Comparison of ENCODE assay signal across 7 cellular contexts in genomic region chr10:50766742-50767141, GRCh38. TPM values are rescaled to one million over a fixed set of nuclear protein-coding genes. Genes with fewer than 3 reads are reported as not detected.
DNase-seq lines count a peak whose midpoint lies in the region; ATAC-seq and TF ChIP-seq lines count a peak whose summit lies in the region.
"Not testable (repeated sequence)": the region's sequence is repeated elsewhere in the genome, so short reads cannot be mapped to it uniquely, and the experiment has no call there.

No MANE protein-coding gene starts in this region.

- no CpG with 5 or more reads among the region's 2 CpGs for WGBS in IMR-90 (ENCODE audit: extremely low coverage in 2 of 2, insufficient read length in 1 of 2), 2 experiments

- not testable (repeated sequence) for H3K9ac ChIP-seq in IMR-90 (ENCODE audit: low read depth, low read length)

- not testable (repeated sequence) for H3K18ac ChIP-seq in IMR-90 (ENCODE audit: low read depth, low read length)

- not testable (repeated sequence) for TF ChIP-seq POLR2A in IMR-90 (IDR thresholded peaks at IDR 0.05; ENCODE audit: low read depth, low read length)

- H3K23ac ChIP-seq in IMR-90 (ENCODE audit: low read depth, low read length): not testable (repeated sequence)

- not testable (repeated sequence) for H2BK120ac ChIP-seq in IMR-90 (ENCODE audit: low read depth, low read length)

- not testable (repeated sequence) for H3K4me2 ChIP-seq in IMR-90 (ENCODE audit: low read depth, low read length)

- H3K27me3 ChIP-seq in IMR-90 (ENCODE audit: control insufficient read depth, insufficient read depth, low read length): not testable (repeated sequence)

- H3K4ac ChIP-seq in IMR-90 (ENCODE audit: low read depth, low read length): not testable (repeated sequence)

- H2AK5ac ChIP-seq in IMR-90 (ENCODE audit: low read depth, low read length): not testable (repeated sequence)

- not testable (repeated sequence) for H3K4me3 ChIP-seq in AG09309 (ENCODE audit: control insufficient read depth, low read depth, low read length); IMR-90 (ENCODE audit: insufficient read depth, low read depth, low read length); astrocyte of the spinal cord (ENCODE audit: low read depth, low read length); fibroblast of the aortic adventitia (ENCODE audit: low read depth, low read length)

- not testable (repeated sequence) for H3K27ac ChIP-seq in IMR-90 (ENCODE audit: insufficient read depth, low read length)

- H2BK20ac ChIP-seq in IMR-90 (ENCODE audit: low read depth, low read length): not testable (repeated sequence)

- ATAC-seq in IMR-90 (ENCODE audit: low read depth): peak; percentile 82
- ATAC-seq in SK-N-SH treated with all-trans-retinoic acid at 6 μM for 48 hours: peak; percentile 76

- not testable (repeated sequence) for H2BK15ac ChIP-seq in IMR-90 (ENCODE audit: low read depth, low read length)

- TF ChIP-seq RAD21 in IMR-90 (IDR thresholded peaks at IDR 0.05; ENCODE audit: low read length): not testable (repeated sequence)

- CTCF ChIA-PET in IMR-90 (lab: Yijun Ruan, JAX): not testable (repeated sequence)

- DNase-seq in AG09309 (ENCODE audit: low read depth) (peak; percentile 71), GM03348 (ENCODE audit: low spot score) (peak; percentile 3), IMR-90 (peak; percentile 55), astrocyte of the spinal cord (ENCODE audit: low read depth, low spot score) (peak; percentile 3), fibroblast of the aortic adventitia (ENCODE audit: low read depth) (peak; percentile 7), myocyte (ENCODE audit: low read depth) (peak; percentile 10)

- H4K5ac ChIP-seq in IMR-90 (ENCODE audit: low read depth, low read length): not testable (repeated sequence)

- not testable (repeated sequence) for BruUV-seq in IMR-90 (replicated peaks; lab: Mats Ljungman, UMichigan)

- dilution Hi-C loops in IMR-90 (cut with HindIII; ENCODE audit: low sequenced_read_pairs, unreplicated experiment): not testable (repeated sequence)

- not testable (repeated sequence) for H4K8ac ChIP-seq in IMR-90 (ENCODE audit: low read depth in 2 of 2, low read length in 2 of 2)

- H3K14ac ChIP-seq in IMR-90 (replicated peaks; ENCODE audit: low read depth, low read length): not testable (repeated sequence)

- not testable (repeated sequence) for H4K91ac ChIP-seq in IMR-90 (ENCODE audit: insufficient read depth, low read depth, low read length)

- not testable (repeated sequence) for H2AK9ac ChIP-seq in IMR-90 (replicated peaks; ENCODE audit: low read depth, low read length, poor library complexity)

- not testable (repeated sequence) for H3K4me1 ChIP-seq in IMR-90 (ENCODE audit: control insufficient read depth, insufficient read depth, low read length)

- H2BK5ac ChIP-seq in IMR-90 (ENCODE audit: low read depth, low read length, poor library complexity, severe bottlenecking): not testable (repeated sequence)

- in situ Hi-C loops in IMR-90 (cut with MboI; ENCODE audit: low sequenced_read_pairs); astrocyte of the spinal cord (cut with HindIII; ENCODE audit: low sequenced_read_pairs): not testable (repeated sequence)

- not testable (repeated sequence) for H3K56ac ChIP-seq in IMR-90 (ENCODE audit: extremely low read depth, insufficient read depth, low read length)

- not testable (repeated sequence) for H3K79me1 ChIP-seq in IMR-90 (ENCODE audit: low read depth in 1 of 2, low read length in 2 of 2)

- POLR2A ChIA-PET in IMR-90 (lab: Charles Lee; ENCODE audit: unreplicated experiment): not testable (repeated sequence)

- intact Hi-C loops in IMR-90 (cut with micrococcal nuclease): loop anchor here (10.0 kb wide), 1 partner anchor 592 kb away; no protein-coding TSS in a partner anchor

- not testable (repeated sequence) for H4K20me1 ChIP-seq in IMR-90 (ENCODE audit: insufficient read depth, low read length)

- not testable (repeated sequence) for H3K9me1 ChIP-seq in IMR-90 (ENCODE audit: insufficient read depth, low read length)

- not testable (repeated sequence) for H3K9me3 ChIP-seq in IMR-90 (ENCODE audit: control insufficient read depth, insufficient read depth, low read length)

- H2AFZ ChIP-seq in IMR-90 (replicated peaks; ENCODE audit: low read length, poor library complexity): not testable (repeated sequence)

- TF ChIP-seq CTCF in AG09309 (IDR thresholded peaks at IDR 0.05; ENCODE audit: control insufficient read depth, insufficient read depth, low read depth, low read length, missing control alignments); IMR-90 (conservative IDR thresholded peaks at IDR 0.05; ENCODE audit: low read depth, low read length); astrocyte of the spinal cord (IDR thresholded peaks at IDR 0.05; ENCODE audit: low read depth, low read length); fibroblast of the aortic adventitia (IDR thresholded peaks at IDR 0.05; ENCODE audit: insufficient read depth, low read length): not testable (repeated sequence)

- not testable (repeated sequence) for H3K36me3 ChIP-seq in IMR-90 (ENCODE audit: control insufficient read depth, insufficient read depth, low read length)

RNA-seq across cellular contexts. Expression of gene ASAH2B, which starts 27.0 kb away (rescaled TPM):
- total RNA-seq in IMR-90 (2012; rRNA removed): 4.4 and 5.0 TPM in 2 replicates
- polyA plus RNA-seq in IMR-90 (2012; rRNA removed): 2.7 and 3.7 TPM in 2 replicates
- polyA plus RNA-seq in IMR-90 (2012; cell fraction: cytosol; rRNA removed): 0.70 and 0.77 TPM in 2 replicates
- polyA plus RNA-seq in IMR-90 (2012; cell fraction: nucleus; rRNA removed; ENCODE audit: low replicate concordance): 0.48 and 3.0 TPM in 2 replicates
- 2.3 and 5.7 TPM in 2 replicates for total RNA-seq in fibroblast of the aortic adventitia (ENCODE audit: low replicate concordance)
- 5.1 and 5.4 TPM in 2 replicates for total RNA-seq in myocyte
- 3.0 TPM for polyA plus RNA-seq in myocyte (2012)

Comparison
In these comparisons a context has a peak if more than half of its experiments do, and no peak if none do; other contexts are left out.
1. DNase-seq: peak in every context shown above with its lines; median percentile 71 in AG09309; 55 in IMR-90; 10 in myocyte; 7 in fibroblast of the aortic adventitia; 3 in GM03348; 3 in astrocyte of the spinal cord.